Comparison of ENCODE assay signal across 12 cellular contexts in genomic region chr12:85835417-85835809, GRCh38. TPM values are rescaled to one million over a fixed set of nuclear protein-coding genes. Genes with fewer than 3 reads are reported as not detected.
DNase-seq lines count a peak whose midpoint lies in the region; ATAC-seq and TF ChIP-seq lines count a peak whose summit lies in the region.
"Had no signal": no experiment of that assay in that cellular context is flagged by ENCODE, and none has a peak within 500 bp of the region (broad histone marks: within the 10 kb centered on the region; RNA-seq: fewer than 3 reads in every experiment).

No MANE protein-coding gene starts in this region.

- DNase-seq in HT-29 (ENCODE audit: low spot score): peak; percentile 4
- no peak for DNase-seq in chondrocyte (ENCODE audit: low spot score)
- DNase-seq in kidney epithelial cell (ENCODE audit: low read depth): no peak
- DNase-seq in stimulated activated CD8-positive, alpha-beta memory T cell treated with anti-CD3 and anti-CD28 coated beads, Interleukin-4, amount 100 ng/mL, for 48 hours: no peak
- DNase-seq in OCI-M1 (lab: John Stamatoyannopoulos, UW): no peak
- DNase-seq: foreskin melanocyte; NCI-H446 treated with DMSO at 0.1 percent for 48 hours; stimulated activated naive B cell treated with anti-CD40 and anti-IgM and Interleukin-4, amounts not matched to agents 10 μg/mL and 1 μg/mL and 100 μg/mL, for 72 hours had no signal

- H3K4me3 Mint-ChIP-seq in chondrocyte (ENCODE audit: unreplicated experiment): peak overlapping the region; percentile 63
- H3K4me3 Mint-ChIP-seq: stimulated activated naive B cell treated with anti-CD40 and anti-IgM and Interleukin-4, amounts not matched to agents 10 μg/mL and 1 μg/mL and 100 μg/mL, for 72 hours had no signal

- H3K36me3 Mint-ChIP-seq in chondrocyte (ENCODE audit: low read depth): no peaks in the 10 kb centered on the region
- H3K36me3 Mint-ChIP-seq: stimulated activated naive B cell treated with anti-CD40 and anti-IgM and Interleukin-4, amounts not matched to agents 10 μg/mL and 1 μg/mL and 100 μg/mL, for 72 hours had no signal

- H3K27ac Mint-ChIP-seq in chondrocyte (ENCODE audit: unreplicated experiment): peak overlapping the region; percentile 32
- H3K27ac Mint-ChIP-seq: stimulated activated naive B cell treated with anti-CD40 and anti-IgM and Interleukin-4, amounts not matched to agents 10 μg/mL and 1 μg/mL and 100 μg/mL, for 72 hours had no signal

- TF ChIP-seq CTCF in chondrocyte (IDR thresholded peaks at IDR 0.05): no peak
- no peak for TF ChIP-seq CTCF in kidney epithelial cell (IDR thresholded peaks at IDR 0.05; ENCODE audit: insufficient read depth, low read length, poor library complexity, severe bottlenecking)

- H3K27me3 Mint-ChIP-seq in chondrocyte (ENCODE audit: low read depth): peaks cover 4% of the 10 kb centered on the region

- H3K27me3 ChIP-seq in kidney epithelial cell (ENCODE audit: control insufficient read depth, insufficient read depth, low read length): no peaks in the 10 kb centered on the region

- ATAC-seq in GM21529 (IDR thresholded peaks at IDR 0.05; ENCODE audit: unreplicated experiment) (no peak), GM18511 (IDR thresholded peaks at IDR 0.05; ENCODE audit: unreplicated experiment) (no peak)
- ATAC-seq: stimulated activated naive B cell treated with anti-CD40 and anti-IgM and Interleukin-4, amounts not matched to agents 10 μg/mL and 1 μg/mL and 100 μg/mL, for 72 hours had no signal

- H3K4me1 Mint-ChIP-seq in chondrocyte (ENCODE audit: low read depth): peaks cover 21% of the 10 kb centered on the region
- H3K4me1 Mint-ChIP-seq: stimulated activated naive B cell treated with anti-CD40 and anti-IgM and Interleukin-4, amounts not matched to agents 10 μg/mL and 1 μg/mL and 100 μg/mL, for 72 hours had no signal

- H3K9me3 Mint-ChIP-seq in chondrocyte (ENCODE audit: low read depth): no peaks in the 10 kb centered on the region
- H3K9me3 Mint-ChIP-seq: stimulated activated naive B cell treated with anti-CD40 and anti-IgM and Interleukin-4, amounts not matched to agents 10 μg/mL and 1 μg/mL and 100 μg/mL, for 72 hours had no signal

- H3K36me3 ChIP-seq in kidney epithelial cell (ENCODE audit: control insufficient read depth, insufficient read depth, low read length): no peaks in the 10 kb centered on the region

- H3K27ac ChIP-seq in skin epidermis: peak overlapping the region in 19 of 21 experiments; percentile 41 to 87 (median 76)

- H3K4me3 ChIP-seq in kidney epithelial cell (ENCODE audit: low read depth, low read length) (peak overlapping the region; percentile 67), skin epidermis (peak overlapping the region; percentile 19 to 46 (median 35))

RNA-seq across cellular contexts. Expression of gene RASSF9, which starts 0.8 kb away (rescaled TPM):
- total RNA-seq in HT-29 (2014; rRNA removed; shearing (Covaris generic)): 0.05 and 0.13 TPM in 2 replicates
- total RNA-seq in chondrocyte: 0.44 to 0.82 TPM (median 0.47 TPM) in 3 replicates
- total RNA-seq in kidney epithelial cell: 2.2 and 2.5 TPM in 2 replicates

RNA-seq across cellular contexts. Expression of gene NTS, which starts 38.7 kb away (rescaled TPM):
- 0.44 TPM in 1 of 2 replicates, not detected in the other for total RNA-seq in HT-29 (2014; rRNA removed; shearing (Covaris generic))
- not detected in 3 replicates for total RNA-seq in chondrocyte
- not detected in 2 replicates for total RNA-seq in kidney epithelial cell
- total RNA-seq: pulmonary artery endothelial cell had no signal
